ENCODE assay signal across 9 cellular contexts in the genomic region with DNA sequence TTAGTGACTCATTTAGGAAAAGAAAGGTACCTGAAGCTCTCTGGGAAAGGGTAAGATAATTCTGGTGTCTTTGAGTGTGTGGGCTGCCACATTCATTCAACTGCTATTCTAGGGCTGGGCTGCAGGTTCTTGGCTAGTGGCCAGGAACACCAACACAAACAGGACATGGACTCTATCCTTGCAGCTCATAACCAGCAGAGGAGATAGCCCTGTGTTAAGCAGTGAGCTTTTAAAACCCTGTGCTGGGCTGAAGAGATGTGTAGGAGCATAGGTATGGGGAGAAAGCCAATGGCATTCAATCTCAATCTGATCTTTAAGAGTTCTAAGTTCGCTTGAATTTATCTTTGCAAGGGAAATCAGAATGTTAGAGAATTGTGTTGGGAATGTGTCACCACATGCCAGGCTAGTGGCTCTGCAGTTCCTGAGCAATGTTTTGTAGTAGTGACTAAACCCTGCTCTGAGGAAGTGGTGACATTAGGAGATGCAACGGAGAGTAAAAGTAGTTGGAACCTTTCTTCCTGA. TPM values are rescaled to one million over a fixed set of nuclear protein-coding genes. Genes with fewer than 3 reads are reported as not detected.
DNase-seq lines count a peak whose midpoint lies in the region; ATAC-seq, FAIRE-seq and TF ChIP-seq lines count a peak whose summit lies in the region.
"Had no signal": no experiment of that assay in that cellular context is flagged by ENCODE, and none has a peak within 500 bp of the region (broad histone marks: within the 10 kb centered on the region; RNA-seq: fewer than 3 reads in every experiment).

No MANE protein-coding gene starts in this region.

- H3K27ac ChIP-seq in K562 (ENCODE audit: extremely low read depth, low read depth, low read length) (no peak overlapping the region), liver (ENCODE audit: low read depth in 1 of 2, low read length in 2 of 2) (peak overlapping the region; percentile 6 to 55)

- in situ Hi-C loops in K562 (cut with MboI) = no loop called here

- H3K27me3 ChIP-seq in K562 (ENCODE audit: control insufficient read depth in 2 of 2, insufficient read depth in 2 of 2, low read length in 2 of 2) (peaks cover 4 to 9% of the 10 kb centered on the region in 2 experiments; a peak in 2 of 5 replicates), liver (ENCODE audit: control insufficient read depth in 4 of 4, insufficient read depth in 4 of 4, low read length in 3 of 4) (no peaks in the 10 kb centered on the region)

- POLR2A ChIA-PET in K562 (lab: Yijun Ruan, JAX) = no interaction called here

- H3K9me1 ChIP-seq in K562 (ENCODE audit: control insufficient read depth, insufficient read depth, low read length) = no peaks in the 10 kb centered on the region

- H3K79me2 ChIP-seq in K562 (ENCODE audit: control insufficient read depth, insufficient read depth, low read length) = no peaks in the 10 kb centered on the region

- CTCF ChIA-PET in K562 (lab: Yijun Ruan, JAX; ENCODE audit: low intra/inter-chr PET ratio) = interaction anchor here (0.6 kb wide), 1 partner anchor 902 kb away, joined by 3 read pairs; no protein-coding TSS in a partner anchor

- no peak for FAIRE-seq in K562 (lab: Jason Lieb, UNC)

- intact Hi-C loops in K562 (cut with micrococcal nuclease) = no loop called here

- WGBS in K562 (ENCODE audit: insufficient coverage, low coverage, missing lambda C conversion rate) = 0% methylated on average over 2 of the region's 2 CpGs
- 61% methylated on average over 2 of the region's 2 CpGs for WGBS in liver

- H4K20me1 ChIP-seq in K562 (replicated peaks; ENCODE audit: control insufficient read depth, insufficient read depth, low read length) = no peaks in the 10 kb centered on the region

- TF ChIP-seq RAD21 in K562 (CRISPR knock-in tag; conservative IDR thresholded peaks at IDR 0.05 in 1 of 2, IDR thresholded peaks at IDR 0.05 in 1 of 2) (no peak), liver (IDR thresholded peaks at IDR 0.05) (peak in 1 of 2 donors; percentile 49)

- no peak overlapping the region for H3K4me2 ChIP-seq in K562 (ENCODE audit: insufficient read depth, low read length)

- H3K9ac ChIP-seq in K562 (ENCODE audit: insufficient read depth in 1 of 2, low read depth in 2 of 2, low read length in 2 of 2) = no peak overlapping the region
- no peak overlapping the region for H3K9ac ChIP-seq in liver (ENCODE audit: low read depth in 1 of 2, low read length in 2 of 2)

- no peaks in the 10 kb centered on the region for H3K36me3 ChIP-seq in K562 (ENCODE audit: control insufficient read depth, insufficient read depth, low read length)
- peaks cover 0 to 9% (median under 1%) of the 10 kb centered on the region in 4 donors for H3K36me3 ChIP-seq in liver (ENCODE audit: control insufficient read depth in 4 of 4, insufficient read depth in 3 of 4, low read depth in 1 of 4, low read length in 3 of 4)

- no peak for TF ChIP-seq POLR2A in K562 (conservative IDR thresholded peaks at IDR 0.05)

- no peak overlapping the region for H2AFZ ChIP-seq in K562 (ENCODE audit: low read depth, low read length)

- peak; percentile 15 for DNase-seq in A172 (ENCODE audit: low spot score)
- peak; percentile 27 for DNase-seq in H4 (ENCODE audit: low spot score)
- peak in 2 of 4 experiments; percentile 11 to 12 for DNase-seq in K562 (ENCODE audit: extremely low read depth in 1 of 4, low spot score in 3 of 4)
- no peak for DNase-seq in NCI-H2107 (lab: John Stamatoyannopoulos, UW)
- no peak for DNase-seq in GM19238 (ENCODE audit: insufficient read length, low spot score)

- no peak overlapping the region for H3K4me3 ChIP-seq in K562
- no peak overlapping the region for H3K4me3 ChIP-seq in liver (ENCODE audit: low read depth in 1 of 3, low read length in 3 of 3)
- H3K4me3 ChIP-seq: HAP-1 had no signal

- no peak for TF ChIP-seq CTCF in K562 (IDR thresholded peaks at IDR 0.05 in 2 of 3, conservative IDR thresholded peaks at IDR 0.05 in 1 of 3; ENCODE audit: insufficient read depth in 2 of 3, low read depth in 1 of 3, low read length in 3 of 3)
- TF ChIP-seq CTCF in liver (IDR thresholded peaks at IDR 0.05; ENCODE audit: low read depth, low read length, missing input control) = peak; percentile 23

- BruUV-seq in K562 (replicated peaks; lab: Mats Ljungman, UMichigan) = no TSS peak

- H3K9me3 ChIP-seq in K562 (replicated peaks; ENCODE audit: control insufficient read depth, insufficient read depth, low read depth, low read length) (no peaks in the 10 kb centered on the region), liver (ENCODE audit: control insufficient read depth in 4 of 4, low read length in 3 of 4) (no peaks in the 10 kb centered on the region)
- H3K9me3 ChIP-seq: HAP-1 had no signal

- H3K4me1 ChIP-seq in K562 (replicated peaks in 1 of 2; ENCODE audit: control insufficient read depth in 2 of 2, insufficient read depth in 2 of 2, low read length in 2 of 2) = no peaks in the 10 kb centered on the region
- H3K4me1 ChIP-seq in liver (ENCODE audit: control insufficient read depth in 4 of 4, insufficient read depth in 4 of 4, low read length in 3 of 4) = peaks cover 0 to 7% (median 2%) of the 10 kb centered on the region in 4 donors

- no peak for TF ChIP-seq EP300 in K562 (IDR thresholded peaks at IDR 0.05; ENCODE audit: low read length)

- ATAC-seq in K562 (no peak; the same call in 2 of the 3 replicates), GM18498 (IDR thresholded peaks at IDR 0.05; ENCODE audit: unreplicated experiment) (no peak), HG02610 (IDR thresholded peaks at IDR 0.05; ENCODE audit: unreplicated experiment) (no peak)

TF ChIP-seq in K562, 482 proteins besides CTCF, POLR2A, EP300 and RAD21:
- TF ChIP-seq TAF7 (tag; IDR thresholded peaks at IDR 0.05) (no peak), NFIC (IDR thresholded peaks at IDR 0.05) (peak; percentile 80)

TF ChIP-seq in liver, 16 proteins besides CTCF, POLR2A, EP300 and RAD21:
- TF ChIP-seq FOXA2 (IDR thresholded peaks at IDR 0.05) (no peak), SP1 (IDR thresholded peaks at IDR 0.05) (peak; percentile 26), RXRA (IDR thresholded peaks at IDR 0.05) (no peak), HNF4A (conservative IDR thresholded peaks at IDR 0.05) (peak; percentile 49 to 52)

RNA-seq across cellular contexts. Expression of gene SGMS2, which starts 39.2 kb away (rescaled TPM):
- 29.4 and 50.3 TPM in 2 replicates for total RNA-seq in A172 (2014; rRNA removed; shearing (Covaris generic))
- 26.8 and 51.1 TPM in 2 replicates for total RNA-seq in H4 (2014; rRNA removed; shearing (Covaris generic))
- 0.21 TPM in 1 of 2 replicates, not detected in the other for total RNA-seq in K562 (2011; cell fraction: chromatin; rRNA removed; ENCODE audit: low replicate concordance)
- 0.50 TPM in 1 of 2 replicates, not detected in the other for total RNA-seq in K562 (2011; cell fraction: nucleolus; rRNA removed)
- 0.15 and 0.84 TPM in 2 replicates for total RNA-seq in K562 (2011; cell fraction: nucleoplasm; rRNA removed)
- total RNA-seq in K562 (2014; rRNA removed) (not detected in 2 replicates), K562 (2014; rRNA removed; fragmentation: Illumina TruSeq; extraction: Trizol) (not detected in 2 replicates), K562 (2015; rRNA removed; fragmentation: Illumina TruSeq; extraction: Trizol) (not detected in 2 replicates), K562 (2021) (0.04 and 0.09 TPM in 2 replicates), liver (10 to 100 TPM; 13.1 to 41.7 TPM)
- polyA plus RNA-seq in K562 (2011; rRNA removed) (0.01 and 0.13 TPM in 2 replicates), K562 (2014; fragmentation: Illumina TruSeq; extraction: Trizol) (not detected in 2 replicates), K562 (2014; fragmentation: Nextera tagmentation; extraction: Ambion mirVana) (under 1 TPM in 1 of 2 experiments, not detected in 1; 0.25 TPM), K562 (2014; rRNA removed) (0.07 TPM in 1 of 2 replicates, not detected in the other), liver (10 to 100 TPM in 1 of 2 donors, 1 to 10 TPM in 1; 7.3 to 15.2 TPM)
- polyA plus RNA-seq in K562 (2011; cell fraction: cytosol; rRNA removed) = 0.25 TPM in 1 of 2 replicates, not detected in the other
- polyA plus RNA-seq in K562 (2011; cell fraction: nucleus; rRNA removed) = 0.10 TPM in 1 of 2 replicates, not detected in the other
- 0.18 TPM in 1 of 2 replicates, not detected in the other for polyA plus RNA-seq in K562 (2012)
- 0.04 TPM in 1 of 2 replicates, not detected in the other for polyA minus RNA-seq in K562 (2011; rRNA and poly(A)+ RNA removed)
- polyA minus RNA-seq in K562 (2011; cell fraction: cytosol; rRNA and poly(A)+ RNA removed) = not detected in 2 replicates
- 0.33 TPM in 1 of 2 replicates, not detected in the other for polyA minus RNA-seq in K562 (2011; cell fraction: nucleus; rRNA and poly(A)+ RNA removed)

Comparison
In these comparisons a context has a peak if more than half of its experiments do, and no peak if none do; other contexts are left out.
1. DNase-seq: peak in A172 (single experiment) and H4 (single experiment); none in NCI-H2107 (single experiment) and GM19238 (single experiment).
2. RNA of gene SGMS2, which starts 39.2 kb away (total RNA-seq): 13.1 to 41.7 TPM in liver, 29.4 to 50.3 TPM in A172 and 26.8 to 51.1 TPM in H4; 0.04 to 0.84 TPM in K562; every median in the first group is over 4 times any median in the second.